26 cellular contexts compared by ENCODE assay signal in genomic region chr3:127899200-127899599, GRCh38. TPM values are rescaled to one million over a fixed set of nuclear protein-coding genes. Genes with fewer than 3 reads are reported as not detected.
DNase-seq lines count a peak whose midpoint lies in the region; ATAC-seq and TF ChIP-seq lines count a peak whose summit lies in the region.
"Had no signal": no experiment of that assay in that cellular context is flagged by ENCODE, and none has a peak within 500 bp of the region (broad histone marks: within the 10 kb centered on the region; RNA-seq: fewer than 3 reads in every experiment).

No MANE protein-coding gene starts in this region.

- H3K4me1 ChIP-seq in left ventricle myocardium inferior, result no peaks in the 10 kb centered on the region
- H3K4me1 ChIP-seq in mesendoderm (ENCODE audit: control insufficient read depth, low read depth, low read length), result no peaks in the 10 kb centered on the region
- H3K4me1 ChIP-seq: HAP-1, SJSA1 had no signal

- no peak for ATAC-seq in left ventricle myocardium superior
- ATAC-seq in activated CD8-positive, alpha-beta memory T cell treated with anti-CD3 and anti-CD28 coated beads, Interleukin-2, amount 10 ng/mL, durations not matched to agents 7 days and 5 days, result no peak
- ATAC-seq: HepG2, K562 had no signal

- no peaks in the 10 kb centered on the region for H3K79me2 ChIP-seq in mesendoderm (ENCODE audit: control insufficient read depth, insufficient read depth, low read length)

- H3K27ac Mint-ChIP-seq in dendritic cell treated with granulocyte-macrophage colony-stimulating factor and Interleukin-4, amounts not matched to agents 40 ng/mL and 50 ng/mL, for 4 days, result peak overlapping the region; percentile 80
- no peak overlapping the region for H3K27ac Mint-ChIP-seq in activated CD8-positive, alpha-beta memory T cell treated with anti-CD3 and anti-CD28 coated beads, Interleukin-2, amount 10 ng/mL, durations not matched to agents 7 days and 5 days
- H3K27ac Mint-ChIP-seq: CD8-positive, alpha-beta memory T cell had no signal

- H3K18ac ChIP-seq in mesendoderm (ENCODE audit: low read length), result no peak overlapping the region

- no peak overlapping the region for H3K56ac ChIP-seq in mesendoderm (ENCODE audit: low read length)

- no peaks in the 10 kb centered on the region for H3K36me3 ChIP-seq in left ventricle myocardium inferior
- no peaks in the 10 kb centered on the region for H3K36me3 ChIP-seq in mesendoderm (ENCODE audit: control insufficient read depth, insufficient read depth, low read length)
- H3K36me3 ChIP-seq: HAP-1, SJSA1 had no signal

- H3K27me3 Mint-ChIP-seq in dendritic cell treated with granulocyte-macrophage colony-stimulating factor and Interleukin-4, amounts not matched to agents 40 ng/mL and 50 ng/mL, for 4 days, result peaks cover 9% of the 10 kb centered on the region
- H3K27me3 Mint-ChIP-seq in activated CD8-positive, alpha-beta memory T cell treated with anti-CD3 and anti-CD28 coated beads, Interleukin-2, amount 10 ng/mL, durations not matched to agents 7 days and 5 days, result peaks cover 11% of the 10 kb centered on the region

- H2BK5ac ChIP-seq in mesendoderm (ENCODE audit: low read length), result no peak overlapping the region

- peaks cover 8% of the 10 kb centered on the region for H3K9me3 Mint-ChIP-seq in dendritic cell treated with granulocyte-macrophage colony-stimulating factor and Interleukin-4, amounts not matched to agents 40 ng/mL and 50 ng/mL, for 4 days
- H3K9me3 Mint-ChIP-seq in activated CD8-positive, alpha-beta memory T cell treated with anti-CD3 and anti-CD28 coated beads, Interleukin-2, amount 10 ng/mL, durations not matched to agents 7 days and 5 days (ENCODE audit: low read depth), result no peaks in the 10 kb centered on the region

- H3K4me3 ChIP-seq in left ventricle myocardium inferior, result no peak overlapping the region
- no peak overlapping the region for H3K4me3 ChIP-seq in mesendoderm (ENCODE audit: low read length)
- H3K4me3 ChIP-seq: HAP-1, K562, SJSA1 had no signal

- no peaks in the 10 kb centered on the region for H3K27me3 ChIP-seq in left ventricle myocardium inferior (ENCODE audit: low read depth)
- H3K27me3 ChIP-seq in mesendoderm (ENCODE audit: insufficient read depth, low read length, poor library complexity), result no peaks in the 10 kb centered on the region
- H3K27me3 ChIP-seq: SJSA1 had no signal

- no peak overlapping the region for H4K8ac ChIP-seq in mesendoderm (ENCODE audit: low read depth, low read length)

- no peak overlapping the region for H3K23ac ChIP-seq in mesendoderm (ENCODE audit: low read length)

- WGBS in mesendoderm (ENCODE audit: extremely low coverage, insufficient coverage, low lambda C conversion rate), result no CpG with 5 or more reads among the region's 6 CpGs

- H3K27ac ChIP-seq in left ventricle myocardium inferior (replicated peaks) (peak overlapping the region; percentile 22), mesendoderm (ENCODE audit: low read depth, low read length) (no peak overlapping the region)
- H3K27ac ChIP-seq: C4-2B, HL-60, SJSA1 had no signal

- no peak overlapping the region for H2BK120ac ChIP-seq in mesendoderm (ENCODE audit: low read depth, low read length)

- H3K4me1 Mint-ChIP-seq in dendritic cell treated with granulocyte-macrophage colony-stimulating factor and Interleukin-4, amounts not matched to agents 40 ng/mL and 50 ng/mL, for 4 days (ENCODE audit: low read depth), result peaks cover 24% of the 10 kb centered on the region
- H3K4me1 Mint-ChIP-seq in activated CD8-positive, alpha-beta memory T cell treated with anti-CD3 and anti-CD28 coated beads, Interleukin-2, amount 10 ng/mL, durations not matched to agents 7 days and 5 days, result no peaks in the 10 kb centered on the region
- H3K4me1 Mint-ChIP-seq: CD8-positive, alpha-beta memory T cell had no signal

- H3K4me3 Mint-ChIP-seq in dendritic cell treated with granulocyte-macrophage colony-stimulating factor and Interleukin-4, amounts not matched to agents 40 ng/mL and 50 ng/mL, for 4 days, result no peak overlapping the region
- no peak overlapping the region for H3K4me3 Mint-ChIP-seq in activated CD8-positive, alpha-beta memory T cell treated with anti-CD3 and anti-CD28 coated beads, Interleukin-2, amount 10 ng/mL, durations not matched to agents 7 days and 5 days
- H3K4me3 Mint-ChIP-seq: CD8-positive, alpha-beta memory T cell had no signal

- no peak overlapping the region for H3K4ac ChIP-seq in mesendoderm (ENCODE audit: low read depth, low read length)

- intact Hi-C loops in left ventricle myocardium inferior (cut with micrococcal nuclease) (no loop called here), left ventricle myocardium superior (cut with micrococcal nuclease) (no loop called here)
- intact Hi-C loops in dendritic cell treated with granulocyte-macrophage colony-stimulating factor and Interleukin-4, amounts not matched to agents 40 ng/mL and 50 ng/mL, for 4 days (cut with micrococcal nuclease), result no loop called here

- no peak overlapping the region for H4K5ac ChIP-seq in mesendoderm (ENCODE audit: low read length)

- CTCF ChIA-PET in activated CD8-positive, alpha-beta memory T cell treated with anti-CD3 and anti-CD28 coated beads, Interleukin-2, amount 10 ng/mL, durations not matched to agents 7 days and 5 days (lab: Charles Lee), result no interaction called here

- no peak overlapping the region for H3K9ac ChIP-seq in mesendoderm (ENCODE audit: low read length)

- DNase-seq in left ventricle myocardium inferior (no peak), left ventricle myocardium superior (no peak), mesendoderm (peak; percentile 16), Ammon's horn (ENCODE audit: low spot score) (no peak), medulla oblongata (ENCODE audit: extremely low spot score) (no peak), GM20000 (ENCODE audit: low spot score) (no peak)
- DNase-seq in activated CD8-positive, alpha-beta memory T cell treated with anti-CD3 and anti-CD28 coated beads, Interleukin-2, amount 10 ng/mL, durations not matched to agents 7 days and 5 days, result no peak
- DNase-seq: 8988T; Calu3; CD8-positive, alpha-beta memory T cell; DMS153; GF-D8; NCI-H1092 treated with DMSO at 0.1 percent for 48 hours; NCI-H146; NCI-H2029; NCI-H2171 treated with DMSO at 0.1 percent for 48 hours; NCI-H524 treated with DMSO at 0.1 percent for 48 hours; OCI-M1 had no signal

- H3K4me2 ChIP-seq in mesendoderm (ENCODE audit: low read length), result no peak overlapping the region

- H3K36me3 Mint-ChIP-seq in dendritic cell treated with granulocyte-macrophage colony-stimulating factor and Interleukin-4, amounts not matched to agents 40 ng/mL and 50 ng/mL, for 4 days (ENCODE audit: low read depth), result no peaks in the 10 kb centered on the region
- no peaks in the 10 kb centered on the region for H3K36me3 Mint-ChIP-seq in activated CD8-positive, alpha-beta memory T cell treated with anti-CD3 and anti-CD28 coated beads, Interleukin-2, amount 10 ng/mL, durations not matched to agents 7 days and 5 days
- H3K36me3 Mint-ChIP-seq: CD8-positive, alpha-beta memory T cell had no signal

- H3K79me1 ChIP-seq in mesendoderm (ENCODE audit: low read length), result no peaks in the 10 kb centered on the region

- no peaks in the 10 kb centered on the region for H3K9me3 ChIP-seq in left ventricle myocardium inferior (replicated peaks)
- H3K9me3 ChIP-seq: HAP-1, SJSA1 had no signal

- TF ChIP-seq CTCF in left ventricle myocardium inferior (IDR thresholded peaks at IDR 0.05; ENCODE audit: borderline replicate concordance) (no peak), GM20000 (IDR thresholded peaks at IDR 0.05; ENCODE audit: extremely low read depth, missing control alignments) (no peak)

- H2BK15ac ChIP-seq in mesendoderm (replicated peaks; ENCODE audit: low read depth), result no peak overlapping the region

- no peak overlapping the region for H2AK5ac ChIP-seq in mesendoderm (ENCODE audit: low read length)

RNA-seq across cellular contexts. Expression of gene KBTBD12, which starts 15.8 kb away (rescaled TPM):
- 41.8 TPM for total RNA-seq in left ventricle myocardium inferior
- total RNA-seq in left ventricle myocardium superior, result 27.5 TPM
- polyA plus RNA-seq in mesendoderm (2013, experiment 1 of 2), result 0.06 TPM
- 0.08 TPM for polyA plus RNA-seq in mesendoderm (2013, experiment 2 of 2)
- total RNA-seq in activated CD8-positive, alpha-beta memory T cell treated with anti-CD3 and anti-CD28 coated beads, Interleukin-2, amount 10 ng/mL, durations not matched to agents 7 days and 5 days, result not detected
- total RNA-seq: CD8-positive, alpha-beta memory T cell; HepG2; HT-29; K562; SJSA1 had no signal
- polyA plus RNA-seq: CD8-positive, alpha-beta memory T cell; HepG2; K562 had no signal

Comparison
In these comparisons a context has a peak if more than half of its experiments do, and no peak if none do; other contexts are left out.
1. RNA of gene KBTBD12, which starts 15.8 kb away (total RNA-seq): 41.8 TPM in left ventricle myocardium inferior (single experiment) and 27.5 TPM in left ventricle myocardium superior (single experiment); not detected in activated CD8-positive, alpha-beta memory T cell treated with anti-CD3 and anti-CD28 coated beads, Interleukin-2, amount 10 ng/mL, durations not matched to agents 7 days and 5 days; every median in the first group is over 10 times any median in the second.